In the genomic region with DNA sequence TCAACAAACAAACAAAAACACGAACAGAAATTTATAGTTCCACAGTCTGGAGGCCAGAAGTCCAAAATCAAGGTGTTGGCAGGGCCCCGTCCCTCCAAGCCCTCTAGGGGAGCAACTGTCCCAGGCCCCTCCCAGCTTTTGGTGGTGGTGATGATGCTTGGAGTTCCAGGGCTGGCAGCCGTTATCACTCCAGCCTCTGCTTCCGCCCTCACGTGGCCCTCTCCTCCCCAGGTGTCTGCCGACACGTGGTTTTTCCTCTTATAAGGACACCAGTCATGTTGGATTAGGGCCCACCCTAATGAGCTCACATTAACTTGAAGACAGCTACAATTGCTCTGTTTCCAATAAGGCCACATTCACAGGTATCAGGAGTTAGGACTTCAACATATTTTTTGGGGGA, we compare ENCODE assay signal across 2 cellular contexts.
TF ChIP-seq lines count a peak whose summit lies in the region.

No MANE protein-coding gene starts in this region.

TF ChIP-seq in HepG2, 621 proteins besides CTCF, POLR2A, EP300 and RAD21:
- TF ChIP-seq, protein P1, sequence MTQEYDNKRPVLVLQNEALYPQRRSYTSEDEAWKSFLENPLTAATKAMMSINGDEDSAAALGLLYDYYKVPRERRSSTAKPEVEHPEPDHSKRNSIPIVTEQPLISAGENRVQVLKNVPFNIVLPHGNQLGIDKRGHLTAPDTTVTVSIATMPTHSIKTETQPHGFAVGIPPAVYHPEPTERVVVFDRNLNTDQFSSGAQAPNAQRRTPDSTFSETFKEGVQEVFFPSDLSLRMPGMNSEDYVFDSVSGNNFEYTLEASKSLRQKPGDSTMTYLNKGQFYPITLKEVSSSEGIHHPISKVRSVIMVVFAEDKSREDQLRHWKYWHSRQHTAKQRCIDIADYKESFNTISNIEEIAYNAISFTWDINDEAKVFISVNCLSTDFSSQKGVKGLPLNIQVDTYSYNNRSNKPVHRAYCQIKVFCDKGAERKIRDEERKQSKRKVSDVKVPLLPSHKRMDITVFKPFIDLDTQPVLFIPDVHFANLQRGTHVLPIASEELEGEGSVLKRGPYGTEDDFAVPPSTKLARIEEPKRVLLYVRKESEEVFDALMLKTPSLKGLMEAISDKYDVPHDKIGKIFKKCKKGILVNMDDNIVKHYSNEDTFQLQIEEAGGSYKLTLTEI (CRISPR knock-in tag; conservative IDR thresholded peaks at IDR 0.05), result no peak
- TF ChIP-seq, protein P2, sequence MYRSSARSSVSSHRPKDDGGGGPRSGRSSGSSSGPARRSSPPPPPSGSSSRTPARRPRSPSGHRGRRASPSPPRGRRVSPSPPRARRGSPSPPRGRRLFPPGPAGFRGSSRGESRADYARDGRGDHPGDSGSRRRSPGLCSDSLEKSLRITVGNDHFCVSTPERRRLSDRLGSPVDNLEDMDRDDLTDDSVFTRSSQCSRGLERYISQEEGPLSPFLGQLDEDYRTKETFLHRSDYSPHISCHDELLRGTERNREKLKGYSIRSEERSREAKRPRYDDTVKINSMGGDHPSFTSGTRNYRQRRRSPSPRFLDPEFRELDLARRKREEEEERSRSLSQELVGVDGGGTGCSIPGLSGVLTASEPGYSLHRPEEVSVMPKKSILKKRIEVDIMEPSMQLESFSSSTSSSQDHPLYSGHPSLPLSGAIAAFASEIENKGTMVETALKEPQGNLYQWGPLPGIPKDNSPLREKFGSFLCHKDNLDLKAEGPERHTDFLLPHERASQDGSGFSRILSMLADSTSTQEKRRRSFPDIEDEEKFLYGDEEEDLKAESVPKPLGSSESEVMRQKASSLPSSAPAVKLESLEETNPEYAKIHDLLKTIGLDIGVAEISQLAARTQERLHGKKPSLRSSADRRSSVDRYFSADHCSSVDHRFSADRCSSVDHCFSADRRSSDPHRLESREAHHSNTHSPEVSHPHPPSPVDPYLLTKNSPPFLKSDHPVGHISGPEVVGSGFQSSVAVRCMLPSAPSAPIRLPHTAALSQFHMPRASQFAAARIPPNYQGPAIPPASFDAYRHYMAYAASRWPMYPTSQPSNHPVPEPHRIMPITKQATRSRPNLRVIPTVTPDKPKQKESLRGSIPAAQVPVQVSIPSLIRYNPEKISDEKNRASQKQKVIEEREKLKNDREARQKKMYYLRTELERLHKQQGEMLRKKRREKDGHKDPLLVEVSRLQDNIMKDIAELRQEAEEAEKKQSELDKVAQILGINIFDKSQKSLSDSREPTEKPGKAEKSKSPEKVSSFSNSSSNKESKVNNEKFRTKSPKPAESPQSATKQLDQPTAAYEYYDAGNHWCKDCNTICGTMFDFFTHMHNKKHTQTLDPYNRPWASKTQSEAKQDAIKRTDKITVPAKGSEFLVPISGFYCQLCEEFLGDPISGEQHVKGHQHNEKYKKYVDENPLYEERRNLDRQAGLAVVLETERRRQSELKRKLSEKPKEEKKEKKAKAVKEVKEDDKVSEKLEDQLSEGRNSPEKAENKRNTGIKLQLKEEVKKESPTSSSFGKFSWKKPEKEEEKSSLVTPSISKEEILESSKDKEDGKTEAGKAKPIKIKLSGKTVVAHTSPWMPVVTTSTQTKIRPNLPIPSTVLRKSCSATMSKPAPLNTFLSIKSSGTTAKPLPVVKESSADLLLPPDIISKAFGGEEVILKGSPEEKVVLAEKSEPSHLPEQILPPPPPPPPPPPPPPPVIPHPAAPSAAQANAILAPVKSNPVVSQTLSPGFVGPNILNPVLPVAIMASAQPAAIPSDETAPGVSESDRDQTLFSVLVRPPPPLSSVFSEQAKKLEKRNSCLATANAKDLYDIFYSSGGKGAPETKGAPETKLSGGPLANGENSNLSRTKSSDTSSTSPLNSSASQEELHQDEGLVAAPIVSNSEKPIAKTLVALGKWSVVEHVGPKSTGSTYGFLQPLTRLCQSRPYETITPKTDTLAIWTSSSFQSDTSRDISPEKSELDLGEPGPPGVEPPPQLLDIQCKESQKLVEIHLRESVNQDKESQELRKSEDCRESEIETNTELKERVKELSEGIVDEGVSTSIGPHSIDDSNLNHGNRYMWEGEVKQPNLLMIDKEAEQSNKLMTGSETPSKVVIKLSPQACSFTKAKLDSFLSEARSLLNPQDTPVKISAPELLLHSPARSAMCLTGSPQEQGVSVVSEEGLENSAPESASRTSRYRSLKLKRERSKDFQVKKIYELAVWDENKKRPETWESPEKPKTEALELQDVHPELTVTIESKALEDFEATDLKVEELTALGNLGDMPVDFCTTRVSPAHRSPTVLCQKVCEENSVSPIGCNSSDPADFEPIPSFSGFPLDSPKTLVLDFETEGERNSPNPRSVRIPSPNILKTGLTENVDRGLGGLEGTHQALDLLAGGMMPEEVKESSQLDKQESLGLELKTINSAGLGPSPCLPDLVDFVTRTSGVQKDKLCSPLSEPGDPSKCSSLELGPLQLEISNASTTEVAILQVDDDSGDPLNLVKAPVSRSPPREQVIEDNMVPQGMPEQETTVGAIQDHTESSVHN (CRISPR knock-in tag; IDR thresholded peaks at IDR 0.05), result no peak
- TF ChIP-seq, protein P3, sequence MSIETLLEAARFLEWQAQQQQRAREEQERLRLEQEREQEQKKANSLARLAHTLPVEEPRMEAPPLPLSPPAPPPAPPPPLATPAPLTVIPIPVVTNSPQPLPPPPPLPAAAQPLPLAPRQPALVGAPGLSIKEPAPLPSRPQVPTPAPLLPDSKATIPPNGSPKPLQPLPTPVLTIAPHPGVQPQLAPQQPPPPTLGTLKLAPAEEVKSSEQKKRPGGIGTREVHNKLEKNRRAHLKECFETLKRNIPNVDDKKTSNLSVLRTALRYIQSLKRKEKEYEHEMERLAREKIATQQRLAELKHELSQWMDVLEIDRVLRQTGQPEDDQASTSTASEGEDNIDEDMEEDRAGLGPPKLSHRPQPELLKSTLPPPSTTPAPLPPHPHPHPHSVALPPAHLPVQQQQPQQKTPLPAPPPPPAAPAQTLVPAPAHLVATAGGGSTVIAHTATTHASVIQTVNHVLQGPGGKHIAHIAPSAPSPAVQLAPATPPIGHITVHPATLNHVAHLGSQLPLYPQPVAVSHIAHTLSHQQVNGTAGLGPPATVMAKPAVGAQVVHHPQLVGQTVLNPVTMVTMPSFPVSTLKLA (IDR thresholded peaks at IDR 0.05), result peak; percentile 74
TF ChIP-seq in HepG2: peak in this region for 1.

TF ChIP-seq in WTC11, 78 proteins besides CTCF, POLR2A, EP300 and RAD21 (continued from another document):
- TF ChIP-seq, protein P4, sequence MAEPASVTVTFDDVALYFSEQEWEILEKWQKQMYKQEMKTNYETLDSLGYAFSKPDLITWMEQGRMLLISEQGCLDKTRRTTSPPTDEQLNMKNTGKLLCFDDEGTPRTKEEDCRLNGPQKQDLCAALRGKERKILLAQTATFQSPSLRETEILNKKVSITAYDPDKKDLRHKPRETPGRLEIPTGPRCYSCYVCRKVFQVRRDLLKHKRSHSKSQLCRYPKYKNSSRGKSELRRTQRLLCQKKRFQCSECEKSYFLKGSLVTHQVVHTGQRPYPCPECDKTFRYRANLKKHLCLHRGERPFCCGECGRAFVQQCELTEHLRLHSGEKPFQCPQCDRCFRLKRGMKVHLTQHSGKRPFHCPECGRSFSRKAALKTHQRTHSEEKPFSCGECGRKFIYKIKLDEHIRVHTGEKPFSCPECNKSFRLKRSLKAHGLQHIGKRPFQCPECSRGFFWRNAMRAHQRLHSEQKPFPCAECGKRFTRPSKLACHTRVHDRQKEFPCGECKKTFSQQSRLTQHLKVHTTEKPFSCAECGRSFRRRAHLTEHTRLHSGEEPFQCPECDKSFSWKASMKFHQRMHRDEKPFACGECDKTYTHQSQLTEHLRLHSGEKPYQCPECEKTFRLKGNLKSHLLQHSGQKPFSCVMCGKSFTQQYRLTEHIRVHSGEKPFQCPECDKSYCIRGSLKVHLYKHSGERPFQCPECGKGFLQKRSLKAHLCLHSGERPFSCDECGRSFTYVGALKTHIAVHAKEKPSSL (CRISPR knock-in tag; conservative IDR thresholded peaks at IDR 0.05), result no peak
- TF ChIP-seq CREB1 (CRISPR knock-in tag; IDR thresholded peaks at IDR 0.05) (no peak), RELA (CRISPR knock-in tag; IDR thresholded peaks at IDR 0.05; ENCODE audit: borderline replicate concordance) (no peak), GRHL2 (CRISPR knock-in tag; IDR thresholded peaks at IDR 0.05; ENCODE audit: insufficient replicate concordance, severe bottlenecking) (no peak), PRRX2 (CRISPR knock-in tag; IDR thresholded peaks at IDR 0.05) (no peak), ZNF416 (CRISPR knock-in tag; IDR thresholded peaks at IDR 0.05) (no peak), MYBL2 (CRISPR knock-in tag; IDR thresholded peaks at IDR 0.05) (no peak), ZNF138 (CRISPR knock-in tag; conservative IDR thresholded peaks at IDR 0.05) (no peak), ATF2 (CRISPR knock-in tag; IDR thresholded peaks at IDR 0.05; ENCODE audit: borderline replicate concordance, low read depth) (no peak), ZNF317 (CRISPR knock-in tag; IDR thresholded peaks at IDR 0.05; ENCODE audit: borderline replicate concordance, low read depth) (no peak), EMX1 (CRISPR knock-in tag; IDR thresholded peaks at IDR 0.05) (no peak), NFYB (CRISPR knock-in tag; conservative IDR thresholded peaks at IDR 0.05; ENCODE audit: low read depth) (no peak)
- TF ChIP-seq, protein P5, sequence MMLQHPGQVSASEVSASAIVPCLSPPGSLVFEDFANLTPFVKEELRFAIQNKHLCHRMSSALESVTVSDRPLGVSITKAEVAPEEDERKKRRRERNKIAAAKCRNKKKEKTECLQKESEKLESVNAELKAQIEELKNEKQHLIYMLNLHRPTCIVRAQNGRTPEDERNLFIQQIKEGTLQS (CRISPR knock-in tag; conservative IDR thresholded peaks at IDR 0.05), result no peak
